26 cellular contexts compared by ENCODE assay signal in the genomic region with DNA sequence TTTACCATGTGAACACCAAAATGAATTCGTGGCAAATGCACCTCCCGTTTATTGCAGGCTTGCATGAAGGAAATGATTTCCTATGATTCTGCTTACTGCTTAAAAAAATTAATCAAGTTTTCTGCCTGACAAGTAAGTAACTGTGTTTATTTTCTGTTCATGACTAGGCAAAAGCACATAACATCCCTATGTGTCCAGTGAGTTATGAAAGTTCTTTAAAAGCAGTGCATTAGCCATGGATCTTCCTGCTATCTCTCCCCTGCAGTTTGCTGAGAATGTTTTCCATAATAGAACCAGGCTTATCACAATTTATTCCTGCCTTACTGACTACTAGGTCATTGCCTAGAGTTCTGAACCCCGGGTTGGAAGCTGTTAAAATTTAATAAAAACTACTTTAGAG. TPM values are rescaled to one million over a fixed set of nuclear protein-coding genes. Genes with fewer than 3 reads are reported as not detected.
A peak's percentile ranks its signal among the peaks of the same experiment; 100 is the strongest.
DNase-seq lines count a peak whose midpoint lies in the region; ATAC-seq and TF ChIP-seq lines count a peak whose summit lies in the region.
"Had no signal": no experiment of that assay in that cellular context is flagged by ENCODE, and none has a peak within 500 bp of the region (broad histone marks: within the 10 kb centered on the region; RNA-seq: fewer than 3 reads in every experiment).

No MANE protein-coding gene starts in this region.

- H3K4me3 ChIP-seq in HUES64 (ENCODE audit: low read length) (no peak overlapping the region), endocrine pancreas (ENCODE audit: control insufficient read depth, insufficient read depth, low read length) (peak overlapping the region; percentile 57), mesodermal cell (ENCODE audit: extremely low read depth, insufficient read depth, low read length, poor library complexity, severe bottlenecking) (no peak overlapping the region), dorsolateral prefrontal cortex (no peak overlapping the region)
- H3K4me3 ChIP-seq: heart right ventricle, MG63, thoracic aorta, vagina had no signal

- TF ChIP-seq CTCF in CD4-positive, alpha-beta T cell (IDR thresholded peaks at IDR 0.05), result no peak
- TF ChIP-seq CTCF in dorsolateral prefrontal cortex (IDR thresholded peaks at IDR 0.05 in 54 of 56, conservative IDR thresholded peaks at IDR 0.05 in 2 of 56; ENCODE audit: low read depth in 1 of 56, partially characterized antibody in 56 of 56), result no peak

- no peak overlapping the region for H3K4me3 Mint-ChIP-seq in CD4-positive, alpha-beta T cell
- H3K4me3 Mint-ChIP-seq: activated CD4-positive, alpha-beta T cell treated with anti-CD3 and anti-CD28 coated beads for 36 hours; activated CD8-positive, alpha-beta T cell treated with anti-CD3 and anti-CD28 coated beads, Interleukin-2, amount 10 ng/mL, durations not matched to agents 7 days and 5 days; brain; CD14-positive monocyte; memory B cell; stimulated activated naive CD8-positive, alpha-beta T cell treated with anti-CD3 and anti-CD28 coated beads, Interleukin-15, Interleukin-2, amounts not matched to agents 100 ng/mL and 50 ng/mL, for 24 hours had no signal

- H3K27me3 ChIP-seq in CD4-positive, alpha-beta T cell (ENCODE audit: control insufficient read depth, insufficient read depth, low read length), result no peaks in the 10 kb centered on the region
- H3K27me3 ChIP-seq in HUES64 (ENCODE audit: insufficient read depth, low read length) (no peaks in the 10 kb centered on the region), endocrine pancreas (ENCODE audit: control insufficient read depth, insufficient read depth, low read length) (no peaks in the 10 kb centered on the region), dorsolateral prefrontal cortex (no peaks in the 10 kb centered on the region)
- H3K27me3 ChIP-seq: MG63, vagina had no signal

- no peak for ATAC-seq in CD4-positive, alpha-beta T cell (ENCODE audit: poor library complexity)
- ATAC-seq in GM21360 (IDR thresholded peaks at IDR 0.05; ENCODE audit: unreplicated experiment) (no peak), GM21390 (IDR thresholded peaks at IDR 0.05; ENCODE audit: unreplicated experiment) (no peak), HG03175 (IDR thresholded peaks at IDR 0.05; ENCODE audit: unreplicated experiment) (no peak)
- ATAC-seq: activated CD4-positive, alpha-beta T cell treated with anti-CD3 and anti-CD28 coated beads for 36 hours; activated CD8-positive, alpha-beta T cell treated with anti-CD3 and anti-CD28 coated beads, Interleukin-2, amount 10 ng/mL, durations not matched to agents 7 days and 5 days; heart right ventricle; left colon had no signal

- POLR2A ChIA-PET in CD4-positive, alpha-beta T cell (lab: Charles Lee), result interaction anchor here (1.9 kb wide), 1 partner anchor 32 kb away, joined by 19 read pairs; a partner anchor contains a TSS

- peak overlapping the region; percentile 48 for H3K27ac Mint-ChIP-seq in CD4-positive, alpha-beta T cell
- H3K27ac Mint-ChIP-seq: activated CD4-positive, alpha-beta T cell treated with anti-CD3 and anti-CD28 coated beads for 36 hours; activated CD8-positive, alpha-beta T cell treated with anti-CD3 and anti-CD28 coated beads, Interleukin-2, amount 10 ng/mL, durations not matched to agents 7 days and 5 days; memory B cell; stimulated activated naive CD8-positive, alpha-beta T cell treated with anti-CD3 and anti-CD28 coated beads, Interleukin-15, Interleukin-2, amounts not matched to agents 100 ng/mL and 50 ng/mL, for 24 hours had no signal

- intact Hi-C loops in CD4-positive, alpha-beta T cell (cut with DNase I, micrococcal nuclease), result loop anchor here in 1 of 2 experiments (10.0 kb wide), 1 partner anchor 359 kb away; a partner anchor contains a TSS
- intact Hi-C loops in dorsolateral prefrontal cortex (cut with DNase I), result no loop called here

- H3K36me3 Mint-ChIP-seq in CD4-positive, alpha-beta T cell (ENCODE audit: low read depth), result no peaks in the 10 kb centered on the region
- H3K36me3 Mint-ChIP-seq: brain, memory B cell had no signal

- H3K9ac ChIP-seq in HUES64 (ENCODE audit: low read depth, low read length), result no peak overlapping the region
- H3K9ac ChIP-seq in endocrine pancreas (ENCODE audit: control insufficient read depth, insufficient read depth, low read length), result no peak overlapping the region

- CTCF ChIA-PET in CD4-positive, alpha-beta T cell (lab: Charles Lee), result no interaction called here

- H3K4me1 ChIP-seq in HUES64 (ENCODE audit: insufficient read depth, low read length) (peaks cover 10% of the 10 kb centered on the region), endocrine pancreas (ENCODE audit: control insufficient read depth, insufficient read depth, low read length) (peaks cover 11% of the 10 kb centered on the region), mesodermal cell (ENCODE audit: control insufficient read depth, insufficient read depth, low read length, poor library complexity, severe bottlenecking) (no peaks in the 10 kb centered on the region)
- H3K4me1 ChIP-seq: vagina had no signal

- no peak overlapping the region for H3K27ac ChIP-seq in CD4-positive, alpha-beta T cell (ENCODE audit: low read depth, low read length)
- H3K27ac ChIP-seq in HUES64 (ENCODE audit: low read depth, low read length), result peak overlapping the region; percentile 65; the same call in 1 of the 2 replicates
- H3K27ac ChIP-seq in mesodermal cell (ENCODE audit: low read depth, low read length, severe bottlenecking), result peak overlapping the region; percentile 39
- H3K27ac ChIP-seq in dorsolateral prefrontal cortex, result no peak overlapping the region
- H3K27ac ChIP-seq: thoracic aorta, vagina had no signal

- no peaks in the 10 kb centered on the region for H3K9me3 Mint-ChIP-seq in CD4-positive, alpha-beta T cell
- H3K9me3 Mint-ChIP-seq: brain, memory B cell had no signal

- no peaks in the 10 kb centered on the region for H3K27me3 Mint-ChIP-seq in CD4-positive, alpha-beta T cell
- H3K27me3 Mint-ChIP-seq: activated CD4-positive, alpha-beta T cell treated with anti-CD3 and anti-CD28 coated beads for 36 hours; memory B cell; stimulated activated naive CD8-positive, alpha-beta T cell treated with anti-CD3 and anti-CD28 coated beads, Interleukin-15, Interleukin-2, amounts not matched to agents 100 ng/mL and 50 ng/mL, for 24 hours had no signal

- 80% methylated on average over 2 of the region's 3 CpGs for WGBS in HUES64
- WGBS in mesodermal cell (ENCODE audit: insufficient coverage in 2 of 2), 2 experiments, result 87 to 94% methylated on average over 2 of the region's 3 CpGs

- peaks cover 96% of the 10 kb centered on the region for H3K4me1 Mint-ChIP-seq in CD4-positive, alpha-beta T cell (ENCODE audit: low read depth)
- H3K4me1 Mint-ChIP-seq: brain had no signal

- no peak for DNase-seq in CD4-positive, alpha-beta T cell
- DNase-seq in dorsolateral prefrontal cortex, result no peak
- DNase-seq: activated CD4-positive, alpha-beta T cell treated with anti-CD3 and anti-CD28 coated beads for 36 hours; activated CD8-positive, alpha-beta T cell treated with anti-CD3 and anti-CD28 coated beads, Interleukin-2, amount 10 ng/mL, durations not matched to agents 7 days and 5 days; activated T-cell treated with anti-CD3 and anti-CD28 coated beads for 4 hours; DMS 273 treated with DMSO at 0.1 percent for 48 hours; H7; heart right ventricle; left colon; MG63; NCI-H2029; nucleus accumbens; RPMI8226 had no signal

- no peaks in the 10 kb centered on the region for H3K36me3 ChIP-seq in HUES64 (ENCODE audit: insufficient read depth, low read length)
- H3K36me3 ChIP-seq in endocrine pancreas (ENCODE audit: control insufficient read depth, insufficient read depth, low read length), result no peaks in the 10 kb centered on the region
- H3K36me3 ChIP-seq in mesodermal cell (ENCODE audit: control insufficient read depth, insufficient read depth, low read length), result no peaks in the 10 kb centered on the region
- H3K36me3 ChIP-seq: heart right ventricle, MG63, thoracic aorta, vagina had no signal

- H3K9me3 ChIP-seq in CD4-positive, alpha-beta T cell (ENCODE audit: control insufficient read depth, low read length), result no peaks in the 10 kb centered on the region
- no peaks in the 10 kb centered on the region for H3K9me3 ChIP-seq in HUES64 (ENCODE audit: insufficient read depth, low read depth, low read length)
- H3K9me3 ChIP-seq in endocrine pancreas (ENCODE audit: control insufficient read depth, low read length), result no peaks in the 10 kb centered on the region
- no peaks in the 10 kb centered on the region for H3K9me3 ChIP-seq in mesodermal cell (ENCODE audit: control insufficient read depth, low read length)
- H3K9me3 ChIP-seq: heart right ventricle, MG63, thoracic aorta, vagina had no signal

RNA-seq across cellular contexts. Expression of a gene that starts 20.4 kb away (rescaled TPM):
- total RNA-seq in CD4-positive, alpha-beta T cell, result 10 to 100 TPM; 10.5 to 10.7 TPM
- not detected for polyA plus RNA-seq in HUES64 (2013, experiment 1 of 2)
- polyA plus RNA-seq in HUES64 (2013, experiment 2 of 2), result not detected
- 0.07 TPM for polyA plus RNA-seq in mesodermal cell (2013, experiment 1 of 2)
- not detected for polyA plus RNA-seq in mesodermal cell (2013, experiment 2 of 2)
- 1 to 10 TPM in 37 of 120 experiments, under 1 TPM in 82, not detected in 1; 0.13 to 3.1 (median 0.69) TPM for total RNA-seq in dorsolateral prefrontal cortex
- total RNA-seq: chondrocyte, H7 had no signal

RNA-seq across cellular contexts. Expression of a gene that starts 32.4 kb away (rescaled TPM):
- total RNA-seq in CD4-positive, alpha-beta T cell, result 10 to 100 TPM; 14.7 to 14.9 TPM
- 11.4 TPM for polyA plus RNA-seq in HUES64 (2013, experiment 1 of 2)
- polyA plus RNA-seq in HUES64 (2013, experiment 2 of 2), result 15.8 TPM
- polyA plus RNA-seq in mesodermal cell (2013, experiment 1 of 2), result 44.5 TPM
- polyA plus RNA-seq in mesodermal cell (2013, experiment 2 of 2), result 40.0 TPM
- 10 to 100 TPM; 23.9 to 65.1 (median 41.0) TPM for total RNA-seq in dorsolateral prefrontal cortex

Comparison
In these comparisons a context has a peak if more than half of its experiments do, and no peak if none do; other contexts are left out.
1. H3K27ac ChIP-seq: peak in HUES64 (single experiment) and mesodermal cell (single experiment); none in CD4-positive, alpha-beta T cell (single experiment) and dorsolateral prefrontal cortex (0 of 59).